Comparison of ENCODE assay signal across 1 cellular context in genomic region chr5:80082731-80083114, GRCh38.
A peak's percentile ranks its signal among the peaks of the same experiment; 100 is the strongest.
TF ChIP-seq lines count a peak whose summit lies in the region.

No MANE protein-coding gene starts in this region.

TF ChIP-seq in K562, 482 proteins besides CTCF, POLR2A, EP300 and RAD21 (continued from another document):
- peak; percentile 29 for TF ChIP-seq CTCFL (IDR thresholded peaks at IDR 0.05; ENCODE audit: borderline replicate concordance, insufficient read depth, low read depth, low read length, poor library complexity, severe bottlenecking)
- peak; percentile 73 to 98 (median 93) for TF ChIP-seq YY1 (IDR thresholded peaks at IDR 0.05; ENCODE audit: borderline replicate concordance in 1 of 3, control insufficient read depth in 1 of 3, extremely low read depth in 1 of 3, insufficient read depth in 3 of 3, insufficient read length in 1 of 3, insufficient replicate concordance in 2 of 3, low read depth in 1 of 3, low read length in 2 of 3)
- no peak for TF ChIP-seq UBTF (IDR thresholded peaks at IDR 0.05; ENCODE audit: borderline replicate concordance in 1 of 2, low read depth in 2 of 2, low read length in 2 of 2)
- TF ChIP-seq TEAD4 (IDR thresholded peaks at IDR 0.05; ENCODE audit: low read length) = 0 out of 2 replicates have a peak, but pooled peaks have one; percentile 9
- TF ChIP-seq TEAD4 (CRISPR knock-in tag; IDR thresholded peaks at IDR 0.05; ENCODE audit: borderline replicate concordance) = no peak
- no peak for TF ChIP-seq WHSC1 (IDR thresholded peaks at IDR 0.05; ENCODE audit: low read length)
- TF ChIP-seq ZNF263 (CRISPR knock-in tag; IDR thresholded peaks at IDR 0.05; ENCODE audit: borderline replicate concordance) = 0 out of 2 replicates have a peak, but pooled peaks have one; percentile 17
- TF ChIP-seq RB1 (IDR thresholded peaks at IDR 0.05; ENCODE audit: low read depth) = peak; percentile 61; the same call in 1 of the 2 replicates
- TF ChIP-seq NFIC (IDR thresholded peaks at IDR 0.05) = peak; percentile 84
- no peak for TF ChIP-seq RFX7 (CRISPR knock-in tag; IDR thresholded peaks at IDR 0.05)
- TF ChIP-seq, protein P1, sequence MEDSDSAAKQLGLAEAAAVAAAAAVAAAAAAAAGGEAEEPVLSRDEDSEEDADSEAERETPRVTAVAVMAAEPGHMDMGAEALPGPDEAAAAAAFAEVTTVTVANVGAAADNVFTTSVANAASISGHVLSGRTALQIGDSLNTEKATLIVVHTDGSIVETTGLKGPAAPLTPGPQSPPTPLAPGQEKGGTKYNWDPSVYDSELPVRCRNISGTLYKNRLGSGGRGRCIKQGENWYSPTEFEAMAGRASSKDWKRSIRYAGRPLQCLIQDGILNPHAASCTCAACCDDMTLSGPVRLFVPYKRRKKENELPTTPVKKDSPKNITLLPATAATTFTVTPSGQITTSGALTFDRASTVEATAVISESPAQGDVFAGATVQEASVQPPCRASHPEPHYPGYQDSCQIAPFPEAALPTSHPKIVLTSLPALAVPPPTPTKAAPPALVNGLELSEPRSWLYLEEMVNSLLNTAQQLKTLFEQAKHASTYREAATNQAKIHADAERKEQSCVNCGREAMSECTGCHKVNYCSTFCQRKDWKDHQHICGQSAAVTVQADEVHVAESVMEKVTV (CRISPR knock-in tag; IDR thresholded peaks at IDR 0.05) = peak; percentile 72
- TF ChIP-seq RBM34 (IDR thresholded peaks at IDR 0.05; ENCODE audit: borderline replicate concordance, insufficient read depth, low read length) = no peak
- TF ChIP-seq RCOR1 (IDR thresholded peaks at IDR 0.05; ENCODE audit: borderline replicate concordance in 1 of 2, low read depth in 2 of 2, low read length in 2 of 2) = 0 out of 4 replicates have a peak, but pooled peaks of 1 of the 2 experiments have one; percentile 15
- TF ChIP-seq SMC3 (conservative IDR thresholded peaks at IDR 0.05; ENCODE audit: insufficient read depth, low read depth, low read length) = peak; percentile 49; the same call in 1 of the 2 replicates
- TF ChIP-seq, protein P2, sequence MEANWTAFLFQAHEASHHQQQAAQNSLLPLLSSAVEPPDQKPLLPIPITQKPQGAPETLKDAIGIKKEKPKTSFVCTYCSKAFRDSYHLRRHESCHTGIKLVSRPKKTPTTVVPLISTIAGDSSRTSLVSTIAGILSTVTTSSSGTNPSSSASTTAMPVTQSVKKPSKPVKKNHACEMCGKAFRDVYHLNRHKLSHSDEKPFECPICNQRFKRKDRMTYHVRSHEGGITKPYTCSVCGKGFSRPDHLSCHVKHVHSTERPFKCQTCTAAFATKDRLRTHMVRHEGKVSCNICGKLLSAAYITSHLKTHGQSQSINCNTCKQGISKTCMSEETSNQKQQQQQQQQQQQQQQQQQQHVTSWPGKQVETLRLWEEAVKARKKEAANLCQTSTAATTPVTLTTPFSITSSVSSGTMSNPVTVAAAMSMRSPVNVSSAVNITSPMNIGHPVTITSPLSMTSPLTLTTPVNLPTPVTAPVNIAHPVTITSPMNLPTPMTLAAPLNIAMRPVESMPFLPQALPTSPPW (CRISPR knock-in tag; IDR thresholded peaks at IDR 0.05) = peak; percentile 73
